In genomic region chr17:77459018-77459755, GRCh38 we compare ENCODE assay signal across 10 cellular contexts.
DNase-seq lines count a peak whose midpoint lies in the region; TF ChIP-seq lines count a peak whose summit lies in the region.
"Had no signal": no experiment of that assay in that cellular context is flagged by ENCODE, and none has a peak within 500 bp of the region (broad histone marks: within the 10 kb centered on the region; RNA-seq: fewer than 3 reads in every experiment).

No MANE protein-coding gene starts in this region.

- peaks cover 57% of the 10 kb centered on the region for H3K36me3 Mint-ChIP-seq in T-helper 2 cell treated with Interferon-gamma antibody and Interleukin-4, amounts not matched to agents 5 μg/mL and 100 μg/mL, for 36 hours (ENCODE audit: low read depth)

- DNase-seq in T-helper 2 cell treated with Interferon-gamma antibody and Interleukin-4, amounts not matched to agents 5 μg/mL and 100 μg/mL, for 36 hours (ENCODE audit: low spot score): no peak
- no peak for DNase-seq in esophagus muscularis mucosa (ENCODE audit: extremely low spot score)
- DNase-seq in stimulated activated CD8-positive, alpha-beta memory T cell treated with anti-CD3 and anti-CD28 coated beads, Interleukin-4, amount 100 ng/mL, for 48 hours: peak; percentile 57
- DNase-seq in H4 (ENCODE audit: low spot score): no peak
- no peak for DNase-seq in NCI-H446 (lab: John Stamatoyannopoulos, UW)
- no peak for DNase-seq in NCI-H526 (lab: John Stamatoyannopoulos, UW)
- DNase-seq: NCI-H69, T1000 had no signal

- peak overlapping the region in 3 of 4 donors; percentile 18 to 61 (median 22) for H3K27ac ChIP-seq in esophagus muscularis mucosa (replicated peaks in 1 of 4)

- peak overlapping the region; percentile 98 for H3K27ac Mint-ChIP-seq in T-helper 2 cell treated with Interferon-gamma antibody and Interleukin-4, amounts not matched to agents 5 μg/mL and 100 μg/mL, for 36 hours

- TF ChIP-seq CTCF in esophagus muscularis mucosa (IDR thresholded peaks at IDR 0.05): no peak

- 90% methylated on average over 15 of the region's 19 CpGs for WGBS in esophagus muscularis mucosa

- H3K27me3 Mint-ChIP-seq in T-helper 2 cell treated with Interferon-gamma antibody and Interleukin-4, amounts not matched to agents 5 μg/mL and 100 μg/mL, for 36 hours (ENCODE audit: low read depth): no peaks in the 10 kb centered on the region

- peaks cover 71% of the 10 kb centered on the region for H3K4me1 Mint-ChIP-seq in T-helper 2 cell treated with Interferon-gamma antibody and Interleukin-4, amounts not matched to agents 5 μg/mL and 100 μg/mL, for 36 hours (ENCODE audit: low read depth)

- no peaks in the 10 kb centered on the region for H3K9me3 Mint-ChIP-seq in T-helper 2 cell treated with Interferon-gamma antibody and Interleukin-4, amounts not matched to agents 5 μg/mL and 100 μg/mL, for 36 hours

- no peaks in the 10 kb centered on the region for H3K9me3 ChIP-seq in esophagus muscularis mucosa
- H3K9me3 ChIP-seq: mucosa of descending colon had no signal

- peak; percentile 33 for TF ChIP-seq POLR2A in GM18951 (IDR thresholded peaks at IDR 0.05; ENCODE audit: extremely low read depth, insufficient read depth, insufficient read length)
- no peak for TF ChIP-seq POLR2A in esophagus muscularis mucosa (IDR thresholded peaks at IDR 0.05; ENCODE audit: low read depth)

- no peaks in the 10 kb centered on the region for H3K36me3 ChIP-seq in esophagus muscularis mucosa

- no peaks in the 10 kb centered on the region for H3K27me3 ChIP-seq in esophagus muscularis mucosa

- in situ Hi-C loops in GM18951 (cut with MboI; ENCODE audit: low sequenced_read_pairs, unreplicated experiment): no loop called here

- peak overlapping the region; percentile 96 for H3K4me3 Mint-ChIP-seq in T-helper 2 cell treated with Interferon-gamma antibody and Interleukin-4, amounts not matched to agents 5 μg/mL and 100 μg/mL, for 36 hours

- intact Hi-C loops in esophagus muscularis mucosa (cut with DNase I): no loop called here

- peaks cover 55 to 100% (median 99%) of the 10 kb centered on the region in 4 donors for H3K4me1 ChIP-seq in esophagus muscularis mucosa

- no peak overlapping the region for H3K4me3 ChIP-seq in esophagus muscularis mucosa
- H3K4me3 ChIP-seq: mucosa of descending colon had no signal

- no peak for TF ChIP-seq EP300 in esophagus muscularis mucosa (IDR thresholded peaks at IDR 0.05)
